Comparison of ENCODE assay signal across 8 cellular contexts in the genomic region with DNA sequence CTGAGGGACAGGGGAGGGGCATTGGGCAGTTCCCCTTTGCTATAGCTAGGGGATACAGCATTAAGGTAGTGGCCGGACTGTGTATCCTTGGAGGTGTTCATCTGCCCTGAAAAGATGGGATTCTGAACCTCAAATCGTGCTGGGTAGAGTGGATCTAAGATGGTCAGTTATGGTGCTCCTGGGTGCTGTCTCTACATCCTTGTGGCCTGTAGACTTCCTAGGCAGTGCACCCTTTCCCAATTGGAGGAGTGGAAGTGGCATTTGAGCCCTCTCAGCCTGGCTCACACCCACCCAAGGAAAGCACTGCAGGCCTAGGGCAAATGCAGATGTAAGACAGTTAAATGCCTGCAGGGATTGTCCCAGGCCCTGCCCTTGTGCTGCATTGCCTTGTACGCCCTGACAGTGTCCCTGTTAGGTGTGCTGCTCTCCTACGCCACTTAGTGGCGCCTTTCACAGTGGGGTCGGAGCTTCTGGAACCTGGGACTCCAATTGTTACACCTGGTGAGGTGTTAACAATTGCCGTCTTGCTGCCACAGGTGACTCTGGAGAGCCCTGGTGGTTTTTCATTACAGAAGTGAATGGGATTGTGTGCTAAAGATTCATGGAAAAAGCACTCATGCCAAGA. TPM values are rescaled to one million over a fixed set of nuclear protein-coding genes. Genes with fewer than 3 reads are reported as not detected.
A peak's percentile ranks its signal among the peaks of the same experiment; 100 is the strongest.
DNase-seq lines count a peak whose midpoint lies in the region; ATAC-seq, FAIRE-seq and TF ChIP-seq lines count a peak whose summit lies in the region.

No MANE protein-coding gene starts in this region.

- no peak overlapping the region for H3K27ac Mint-ChIP-seq in naive thymus-derived CD4-positive, alpha-beta T cell

- no peak for FAIRE-seq in D721Med (lab: Jason Lieb, UNC)

- no peaks in the 10 kb centered on the region for H3K27me3 ChIP-seq in WERI-Rb-1 (ENCODE audit: insufficient read depth, low read depth, severe bottlenecking)
- H3K27me3 ChIP-seq in naive thymus-derived CD4-positive, alpha-beta T cell (ENCODE audit: control insufficient read depth in 2 of 2, insufficient read depth in 2 of 2, low read length in 2 of 2): no peaks in the 10 kb centered on the region

- intact Hi-C loops in naive thymus-derived CD4-positive, alpha-beta T cell (cut with micrococcal nuclease): loop anchor here (1.0 to 5.0 kb wide), 3 partner anchors 35 to 105 kb away; a partner anchor contains a TSS

- no peak overlapping the region for H3K4me3 ChIP-seq in WERI-Rb-1 (ENCODE audit: low read depth, low read length)
- no peak overlapping the region for H3K4me3 ChIP-seq in naive thymus-derived CD4-positive, alpha-beta T cell (ENCODE audit: low read length)

- POLR2A ChIA-PET in naive thymus-derived CD4-positive, alpha-beta T cell (lab: Charles Lee): interaction anchor here (1.6 to 1.7 kb wide), 3 partner anchors 10 to 35 kb away, joined by 3 to 8 read pairs (median 7); a partner anchor contains a TSS

- peaks cover 0 to 51% (median 10%) of the 10 kb centered on the region in 5 donors for H3K36me3 Mint-ChIP-seq in naive thymus-derived CD4-positive, alpha-beta T cell

- H3K9me3 Mint-ChIP-seq in naive thymus-derived CD4-positive, alpha-beta T cell: no peaks in the 10 kb centered on the region

- no peak overlapping the region for H3K27ac ChIP-seq in WERI-Rb-1
- no peak overlapping the region for H3K27ac ChIP-seq in naive thymus-derived CD4-positive, alpha-beta T cell (ENCODE audit: low read depth, low read length)

- H3K4me1 ChIP-seq in naive thymus-derived CD4-positive, alpha-beta T cell (ENCODE audit: control insufficient read depth in 2 of 2, insufficient read depth in 2 of 2, low read length in 2 of 2): no peaks in the 10 kb centered on the region

- H3K9me3 ChIP-seq in WERI-Rb-1 (ENCODE audit: severe bottlenecking): no peaks in the 10 kb centered on the region
- H3K9me3 ChIP-seq in naive thymus-derived CD4-positive, alpha-beta T cell (ENCODE audit: control insufficient read depth in 2 of 3, low read length in 3 of 3): no peaks in the 10 kb centered on the region

- peaks cover 0 to 47% (median 19%) of the 10 kb centered on the region in 7 donors for H3K4me1 Mint-ChIP-seq in naive thymus-derived CD4-positive, alpha-beta T cell

- no peaks in the 10 kb centered on the region for H3K27me3 Mint-ChIP-seq in naive thymus-derived CD4-positive, alpha-beta T cell

- H3K4me3 Mint-ChIP-seq in naive thymus-derived CD4-positive, alpha-beta T cell: no peak overlapping the region

- peak; percentile 86 for ATAC-seq in GM19035 (IDR thresholded peaks at IDR 0.05; ENCODE audit: unreplicated experiment)
- ATAC-seq in HG03095 (IDR thresholded peaks at IDR 0.05; ENCODE audit: unreplicated experiment): peak; percentile 94
- peak; percentile 83 for ATAC-seq in naive thymus-derived CD4-positive, alpha-beta T cell

- CTCF ChIA-PET in naive thymus-derived CD4-positive, alpha-beta T cell (lab: Charles Lee): interaction anchor here (1.1 to 4.1 kb wide), 3 partner anchors 9 to 36 kb away, joined by 3 to 35 read pairs (median 4); a partner anchor contains a TSS

- no peak for DNase-seq in D721Med (ENCODE audit: insufficient read length, low spot score)
- peak; percentile 62 for DNase-seq in WERI-Rb-1
- DNase-seq in naive thymus-derived CD4-positive, alpha-beta T cell: peak in 5 of 9 donors; percentile 12 to 47 (median 29)
- DNase-seq in COLO829 (ENCODE audit: low spot score): no peak
- no peak for DNase-seq in MV-4-11 (lab: John Stamatoyannopoulos, UW)
- no peak for DNase-seq in NCI-H2029 (lab: John Stamatoyannopoulos, UW)

- peak; percentile 50 for TF ChIP-seq CTCF in D721Med (IDR thresholded peaks at IDR 0.05; ENCODE audit: insufficient read depth, missing control alignments)
- peak; percentile 85 for TF ChIP-seq CTCF in WERI-Rb-1 (IDR thresholded peaks at IDR 0.05; ENCODE audit: low read depth, low read length)

- no peaks in the 10 kb centered on the region for H3K36me3 ChIP-seq in WERI-Rb-1
- peaks cover 0 to 4% (median 0%) of the 10 kb centered on the region in 3 experiments for H3K36me3 ChIP-seq in naive thymus-derived CD4-positive, alpha-beta T cell (ENCODE audit: control insufficient read depth in 2 of 3, insufficient read depth in 3 of 3, low read length in 3 of 3)

RNA-seq across cellular contexts. Expression of a gene that starts 35.0 kb away (rescaled TPM):
- 10 to 100 TPM in 4 of 5 experiments, 1 to 10 TPM in 1; 5.7 to 55.6 (median 45.9) TPM for total RNA-seq in naive thymus-derived CD4-positive, alpha-beta T cell
- polyA plus RNA-seq in naive thymus-derived CD4-positive, alpha-beta T cell: 10 to 100 TPM in 1 of 2 donors, 1 to 10 TPM in 1; 7.0 to 29.4 TPM

Comparison
In these comparisons a context has a peak if more than half of its experiments do, and no peak if none do; other contexts are left out.
1. DNase-seq: peak in WERI-Rb-1 (single experiment) and naive thymus-derived CD4-positive, alpha-beta T cell (5 of 9); none in D721Med (single experiment), COLO829 (single experiment), MV-4-11 (single experiment) and NCI-H2029 (single experiment).
2. Peak in every context shown above with its lines, with median percentiles within 50 percentile points of each other: ATAC-seq.